ENCODE assay signal across 8 cellular contexts in genomic region chr6:89830385-89830809, GRCh38. TPM values are rescaled to one million over a fixed set of nuclear protein-coding genes. Genes with fewer than 3 reads are reported as not detected.
A peak's percentile ranks its signal among the peaks of the same experiment; 100 is the strongest.
DNase-seq lines count a peak whose midpoint lies in the region; ATAC-seq, FAIRE-seq and TF ChIP-seq lines count a peak whose summit lies in the region.

No MANE protein-coding gene starts in this region.

- H3K79me2 ChIP-seq in mesendoderm (ENCODE audit: control insufficient read depth, insufficient read depth, low read length) = peaks cover 17% of the 10 kb centered on the region

- 10% methylated on average over 8 of the region's 8 CpGs for WGBS in A549 (ENCODE audit: missing lambda C conversion rate)
- no CpG with 5 or more reads among the region's 8 CpGs for WGBS in mesendoderm (ENCODE audit: extremely low coverage, insufficient coverage, low lambda C conversion rate)

- TF ChIP-seq POLR2A in A549 (IDR thresholded peaks at IDR 0.05; ENCODE audit: low read length) = no peak

- H3K4me1 ChIP-seq in A549 (peaks cover 5% of the 10 kb centered on the region), ascending aorta (peaks cover 0 to 11% of the 10 kb centered on the region in 2 donors), mesendoderm (ENCODE audit: control insufficient read depth, low read depth, low read length) (no peaks in the 10 kb centered on the region)

- H4K5ac ChIP-seq in mesendoderm (ENCODE audit: low read length) = no peak overlapping the region

- TF ChIP-seq RAD21 in A549 (conservative IDR thresholded peaks at IDR 0.05 in 1 of 2, IDR thresholded peaks at IDR 0.05 in 1 of 2) = no peak

- H3K9me3 ChIP-seq in A549 (no peaks in the 10 kb centered on the region), ascending aorta (no peaks in the 10 kb centered on the region)

- H2BK15ac ChIP-seq in mesendoderm (replicated peaks; ENCODE audit: low read depth) = no peak overlapping the region

- no peak overlapping the region for H4K8ac ChIP-seq in mesendoderm (ENCODE audit: low read depth, low read length)

- no peak overlapping the region for H2BK120ac ChIP-seq in mesendoderm (ENCODE audit: low read depth, low read length)

- H3K9ac ChIP-seq in mesendoderm (ENCODE audit: low read length) = peak overlapping the region; percentile 99

- FAIRE-seq in A549 (lab: Jason Lieb, UNC) = no peak

- H3K23ac ChIP-seq in mesendoderm (ENCODE audit: low read length) = no peak overlapping the region

- no peak for TF ChIP-seq CTCF in A549 (IDR thresholded peaks at IDR 0.05)
- no peak for TF ChIP-seq CTCF in HFF-Myc (IDR thresholded peaks at IDR 0.05; ENCODE audit: low read depth, low read length, missing control alignments)
- TF ChIP-seq CTCF in ascending aorta (IDR thresholded peaks at IDR 0.05) = no peak

- POLR2A ChIA-PET in A549 (lab: Yijun Ruan, JAX) = no interaction called here

- peak overlapping the region; percentile 100 for H3K56ac ChIP-seq in mesendoderm (ENCODE audit: low read length)

- H3K27me3 ChIP-seq in ascending aorta (no peaks in the 10 kb centered on the region), mesendoderm (ENCODE audit: insufficient read depth, low read length, poor library complexity) (no peaks in the 10 kb centered on the region)

- H2BK5ac ChIP-seq in mesendoderm (ENCODE audit: low read length) = no peak overlapping the region

- intact Hi-C loops in ascending aorta (cut with DNase I) = no loop called here

- H3K36me3 ChIP-seq in ascending aorta (peaks cover 0 to 8% of the 10 kb centered on the region in 2 donors), mesendoderm (ENCODE audit: control insufficient read depth, insufficient read depth, low read length) (no peaks in the 10 kb centered on the region)

- H3K27ac ChIP-seq in A549 = peak overlapping the region; percentile 84 to 96
- peak overlapping the region; percentile 67 to 72 for H3K27ac ChIP-seq in ascending aorta
- no peak overlapping the region for H3K27ac ChIP-seq in mesendoderm (ENCODE audit: low read depth, low read length)

- peak overlapping the region; percentile 59 for H2AK5ac ChIP-seq in mesendoderm (ENCODE audit: low read length)

- CTCF ChIA-PET in A549 (lab: Yijun Ruan, JAX) = interaction anchor here (2.0 kb wide), 1 partner anchor 11 kb away, joined by 4 read pairs; the partner anchor contains the start of gene MDN1

- H3K4me2 ChIP-seq in A549 = peak overlapping the region; percentile 98
- H3K4me2 ChIP-seq in mesendoderm (ENCODE audit: low read length) = peak overlapping the region; percentile 62

- no peak for TF ChIP-seq EP300 in A549 (IDR thresholded peaks at IDR 0.05)

- H3K4me3 ChIP-seq in A549 (peak overlapping the region; percentile 80), HFF-Myc (replicated peaks; ENCODE audit: low read depth, low read length) (peak overlapping the region; percentile 79), ascending aorta (peak overlapping the region; percentile 71 to 73), mesendoderm (ENCODE audit: low read length) (peak overlapping the region; percentile 96)

- peak overlapping the region; percentile 26 for H3K4ac ChIP-seq in mesendoderm (ENCODE audit: low read depth, low read length)

- peaks cover 2% of the 10 kb centered on the region for H3K79me1 ChIP-seq in mesendoderm (ENCODE audit: low read length)

- ATAC-seq in A549 (no peak), GM21723 (IDR thresholded peaks at IDR 0.05; ENCODE audit: unreplicated experiment) (no peak), GM18873 (IDR thresholded peaks at IDR 0.05; ENCODE audit: low FRiP score, unreplicated experiment) (no peak), HG03521 (IDR thresholded peaks at IDR 0.05; ENCODE audit: unreplicated experiment) (no peak), HG03135 (IDR thresholded peaks at IDR 0.05; ENCODE audit: unreplicated experiment) (no peak)

- H3K18ac ChIP-seq in mesendoderm (ENCODE audit: low read length) = peak overlapping the region; percentile 4

- DNase-seq in A549 (ENCODE audit: low read depth in 1 of 2, low spot score in 1 of 2) = no peak
- no peak for DNase-seq in HFF-Myc (ENCODE audit: extremely low read depth, low read depth)
- no peak for DNase-seq in ascending aorta (ENCODE audit: low spot score in 2 of 2)
- DNase-seq in mesendoderm = peak; percentile 39

TF ChIP-seq in A549, 52 proteins besides CTCF, POLR2A, EP300 and RAD21:
- TF ChIP-seq CBX8 (IDR thresholded peaks at IDR 0.05) (no peak), SREBF2 (IDR thresholded peaks at IDR 0.05) (no peak), BHLHE40 (IDR thresholded peaks at IDR 0.05; ENCODE audit: low read depth, low read length) (no peak), ELK1 (IDR thresholded peaks at IDR 0.05; ENCODE audit: low read depth, low read length) (no peak), REST (IDR thresholded peaks at IDR 0.05) (no peak), HOXB5 (CRISPR knock-in tag; IDR thresholded peaks at IDR 0.05) (no peak), CBX2 (IDR thresholded peaks at IDR 0.05; ENCODE audit: borderline replicate concordance, low read depth) (no peak), JUNB (IDR thresholded peaks at IDR 0.05) (no peak), GATA3 (IDR thresholded peaks at IDR 0.05; ENCODE audit: borderline replicate concordance) (no peak), ZC3H11A (IDR thresholded peaks at IDR 0.05) (no peak)

RNA-seq across cellular contexts. Expression of gene CASP8AP2, which starts 0.7 kb away (rescaled TPM):
- polyA plus RNA-seq in A549 (2011; rRNA removed) (8.8 and 13.6 TPM in 2 replicates), A549 (2017; fragmentation: RNase III; extraction: RNeasy Plus Mini Kit Qiagen cat#74134 plus additional on column Dnase treatment) (7.1 to 8.2 TPM (median 7.5 TPM) in 3 replicates)
- 2.2 and 2.7 TPM in 2 replicates for polyA plus RNA-seq in A549 (2012; cell fraction: cytosol; rRNA removed)
- 2.4 and 2.9 TPM in 2 replicates for polyA plus RNA-seq in A549 (2012; cell fraction: nucleus; rRNA removed)
- polyA minus RNA-seq in A549 (2011; rRNA and poly(A)+ RNA removed) = 8.5 and 9.2 TPM in 2 replicates
- 6.7 TPM for total RNA-seq in ascending aorta
- 13.3 TPM for polyA plus RNA-seq in mesendoderm (2013, experiment 1 of 2)
- 12.9 TPM for polyA plus RNA-seq in mesendoderm (2013, experiment 2 of 2)

RNA-seq across cellular contexts. Expression of gene MDN1, which starts 10.8 kb away (rescaled TPM):
- polyA plus RNA-seq in A549 (2011; rRNA removed) = 20.5 and 32.5 TPM in 2 replicates
- polyA plus RNA-seq in A549 (2012; cell fraction: cytosol; rRNA removed) = 5.3 and 6.1 TPM in 2 replicates
- 14.1 and 22.9 TPM in 2 replicates for polyA plus RNA-seq in A549 (2012; cell fraction: nucleus; rRNA removed)
- 6.4 to 8.1 TPM (median 7.9 TPM) in 3 replicates for polyA plus RNA-seq in A549 (2017; fragmentation: RNase III; extraction: RNeasy Plus Mini Kit Qiagen cat#74134 plus additional on column Dnase treatment)
- polyA minus RNA-seq in A549 (2011; rRNA and poly(A)+ RNA removed) = 29.6 and 30.6 TPM in 2 replicates
- total RNA-seq in ascending aorta = 12.2 TPM
- 54.1 TPM for polyA plus RNA-seq in mesendoderm (2013, experiment 1 of 2)
- polyA plus RNA-seq in mesendoderm (2013, experiment 2 of 2) = 50.7 TPM
